1 cellular context compared by ENCODE assay signal in genomic region chr11:71456294-71456693, GRCh38.
TF ChIP-seq lines count a peak whose summit lies in the region.

No MANE protein-coding gene starts in this region.

TF ChIP-seq in HepG2, 621 proteins besides CTCF, POLR2A, EP300 and RAD21:
- no peak for TF ChIP-seq RFXANK (CRISPR knock-in tag; IDR thresholded peaks at IDR 0.05)
- no peak for TF ChIP-seq ZBTB33 (CRISPR knock-in tag; IDR thresholded peaks at IDR 0.05)
- no peak for TF ChIP-seq SMARCC2 (IDR thresholded peaks at IDR 0.05)
- no peak for TF ChIP-seq ZNF101 (CRISPR knock-in tag; IDR thresholded peaks at IDR 0.05; ENCODE audit: borderline replicate concordance, low read depth)
- TF ChIP-seq KDM5B (CRISPR knock-in tag; IDR thresholded peaks at IDR 0.05; ENCODE audit: borderline replicate concordance): no peak
- TF ChIP-seq REL (CRISPR knock-in tag; conservative IDR thresholded peaks at IDR 0.05): no peak
- TF ChIP-seq NR2F1 (CRISPR knock-in tag; IDR thresholded peaks at IDR 0.05): no peak
- no peak for TF ChIP-seq HHEX (CRISPR knock-in tag; IDR thresholded peaks at IDR 0.05)
- TF ChIP-seq MED13 (CRISPR knock-in tag; IDR thresholded peaks at IDR 0.05): no peak
- TF ChIP-seq ZNF563 (CRISPR knock-in tag; IDR thresholded peaks at IDR 0.05): no peak
- no peak for TF ChIP-seq ZNF3 (CRISPR knock-in tag; IDR thresholded peaks at IDR 0.05)
- TF ChIP-seq NR2F2 (IDR thresholded peaks at IDR 0.05; ENCODE audit: borderline replicate concordance, low read depth): no peak
- no peak for TF ChIP-seq NRL (CRISPR knock-in tag; IDR thresholded peaks at IDR 0.05; ENCODE audit: borderline replicate concordance)
- no peak for TF ChIP-seq SAP130 (CRISPR knock-in tag; IDR thresholded peaks at IDR 0.05; ENCODE audit: low read depth)
- no peak for TF ChIP-seq ZNF343 (CRISPR knock-in tag; IDR thresholded peaks at IDR 0.05)
- no peak for TF ChIP-seq POGZ (CRISPR knock-in tag; IDR thresholded peaks at IDR 0.05)
- TF ChIP-seq FOXM1 (CRISPR knock-in tag; IDR thresholded peaks at IDR 0.05): no peak
- TF ChIP-seq ATM (IDR thresholded peaks at IDR 0.05; ENCODE audit: borderline replicate concordance): no peak
- TF ChIP-seq ZNF75D (CRISPR knock-in tag; IDR thresholded peaks at IDR 0.05; ENCODE audit: borderline replicate concordance): no peak
